In genomic region chr3:67018105-67018788, GRCh38 we compare ENCODE assay signal across 1 cellular context.
TF ChIP-seq lines count a peak whose summit lies in the region.

No MANE protein-coding gene starts in this region.

TF ChIP-seq in H1, 55 proteins besides CTCF, POLR2A, EP300 and RAD21 (continued from another document):
- TF ChIP-seq E2F6 (IDR thresholded peaks at IDR 0.05): no peak
- TF ChIP-seq SP1 (IDR thresholded peaks at IDR 0.05; ENCODE audit: low read depth, low read length): no peak
- no peak for TF ChIP-seq RXRA (IDR thresholded peaks at IDR 0.05; ENCODE audit: insufficient read depth, low read depth, low read length)
